ENCODE assay signal across 8 cellular contexts in the genomic region with DNA sequence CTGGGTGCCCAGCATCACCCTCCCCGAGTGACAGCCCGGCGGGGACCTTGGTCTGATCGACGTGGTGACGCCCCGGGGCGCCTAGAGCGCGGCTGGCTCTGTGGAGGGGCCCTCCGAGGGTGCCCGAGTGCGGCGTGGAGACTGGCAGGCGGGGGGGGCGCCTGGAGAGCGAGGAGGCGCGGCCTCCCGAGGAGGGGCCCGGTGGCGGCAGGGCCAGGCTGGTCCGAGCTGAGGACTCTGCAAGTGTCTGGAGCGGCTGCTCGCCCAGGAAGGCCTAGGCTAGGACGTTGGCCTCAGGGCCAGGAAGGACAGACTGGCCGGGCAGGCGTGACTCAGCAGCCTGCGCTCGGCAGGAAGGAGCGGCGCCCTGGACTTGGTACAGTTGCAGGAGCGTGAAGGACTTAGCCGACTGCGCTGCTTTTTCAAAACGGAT. TPM values are rescaled to one million over a fixed set of nuclear protein-coding genes. Genes with fewer than 3 reads are reported as not detected.
DNase-seq lines count a peak whose midpoint lies in the region; ATAC-seq and TF ChIP-seq lines count a peak whose summit lies in the region.

No MANE protein-coding gene starts in this region.

- peak; percentile 37 for DNase-seq in DMS53 treated with DMSO at 0.1 percent for 48 hours (lab: John Stamatoyannopoulos, UW; ENCODE audit: unreplicated experiment)
- peak; percentile 69 for DNase-seq in LNCaP clone FGC (ENCODE audit: low read depth)
- peak; percentile 6 to 8 for DNase-seq in activated CD4-positive, alpha-beta T cell treated with anti-CD3 and anti-CD28 coated beads, Interleukin-2, amount 50 U/mL, for 4 hours
- DNase-seq in left lobe of liver (ENCODE audit: low spot score) = peak; percentile 79
- peak; percentile 29 for DNase-seq in stimulated activated CD4-positive, alpha-beta T cell treated with anti-CD3 and anti-CD28 coated beads, Interleukin-12 subunit alpha, Interleukin-12 subunit beta, amount 100 ng/mL, for 4 hours
- DNase-seq in cortex of kidney (lab: John Stamatoyannopoulos, UW) = no peak

- no peak overlapping the region for H3K27ac ChIP-seq in ectodermal cell (ENCODE audit: insufficient read depth, low read depth, low read length, poor library complexity, severe bottlenecking)

- ATAC-seq in left lobe of liver (peak; percentile 53), HG03196 (IDR thresholded peaks at IDR 0.05; ENCODE audit: unreplicated experiment) (no peak)

- peak overlapping the region; percentile 92 for H3K4me3 ChIP-seq in LNCaP clone FGC (ENCODE audit: low read depth, low read length)
- peak overlapping the region; percentile 50 for H3K4me3 ChIP-seq in ectodermal cell (ENCODE audit: insufficient read depth, low read depth, low read length)

- H3K4me1 ChIP-seq in ectodermal cell (ENCODE audit: control insufficient read depth, insufficient read depth, low read length) = peaks cover 19% of the 10 kb centered on the region

- no peaks in the 10 kb centered on the region for H3K9me3 ChIP-seq in ectodermal cell (ENCODE audit: control insufficient read depth, low read length)

- TF ChIP-seq CTCF in LNCaP clone FGC (IDR thresholded peaks at IDR 0.05; ENCODE audit: control insufficient read depth, extremely low read depth, insufficient read depth) = no peak

- H3K36me3 ChIP-seq in ectodermal cell (ENCODE audit: control insufficient read depth, insufficient read depth, low read length) = no peaks in the 10 kb centered on the region

- 1 to 2% methylated on average over 36 of the region's 36 CpGs for WGBS in ectodermal cell, 2 experiments

- H3K27me3 ChIP-seq in ectodermal cell (ENCODE audit: control insufficient read depth, insufficient read depth, low read length, poor library complexity, severe bottlenecking) = peaks cover 67% of the 10 kb centered on the region

RNA-seq across cellular contexts. Expression of a gene that starts 1.3 kb away (rescaled TPM):
- 4.9 TPM for polyA plus RNA-seq in ectodermal cell (2013, experiment 1 of 4)
- 6.3 TPM for polyA plus RNA-seq in ectodermal cell (2013, experiment 2 of 4)
- polyA plus RNA-seq in ectodermal cell (2013, experiment 3 of 4) = 11.9 TPM
- 12.2 TPM for polyA plus RNA-seq in ectodermal cell (2013, experiment 4 of 4)
- total RNA-seq in left lobe of liver = 17.5 TPM
